ENCODE assay signal across 17 cellular contexts in genomic region chr12:130147875-130148596, GRCh38. TPM values are rescaled to one million over a fixed set of nuclear protein-coding genes. Genes with fewer than 3 reads are reported as not detected.
A peak's percentile ranks its signal among the peaks of the same experiment; 100 is the strongest.
DNase-seq lines count a peak whose midpoint lies in the region; ATAC-seq and TF ChIP-seq lines count a peak whose summit lies in the region.
"Had no signal": no experiment of that assay in that cellular context is flagged by ENCODE, and none has a peak within 500 bp of the region (broad histone marks: within the 10 kb centered on the region; RNA-seq: fewer than 3 reads in every experiment).

No MANE protein-coding gene starts in this region.

- H3K27ac Mint-ChIP-seq in T-helper 17 cell = no peak overlapping the region
- H3K27ac Mint-ChIP-seq: GM23338 had no signal

- H3K4me3 ChIP-seq in HEK293 (ENCODE audit: low read depth, low read length) = no peak overlapping the region
- H3K4me3 ChIP-seq: GM23338 had no signal

- ATAC-seq in esophagus mucosa = peak; percentile 15
- no peak for ATAC-seq in T-helper 17 cell
- ATAC-seq: GM23338 had no signal

- DNase-seq in NCI-H748 (lab: John Stamatoyannopoulos, UW; ENCODE audit: unreplicated experiment) (peak; percentile 59), NCI-H748 treated with DMSO at 0.1 percent for 48 hours (lab: John Stamatoyannopoulos, UW) (no peak), renal cortical epithelial cell (ENCODE audit: low read depth) (peak; percentile 60), GDM1 (lab: John Stamatoyannopoulos, UW) (no peak), T-helper 17 cell (no peak), ecto neural progenitor cell (ENCODE audit: low spot score) (no peak)
- DNase-seq: HCEC 1CT, KG1, NCI-H1092 treated with DMSO at 0.1 percent for 48 hours, NCI-H1436 treated with DMSO at 0.1 percent for 48 hours, NCI-H1930, NCI-H226, NCI-H524 treated with DMSO at 0.1 percent for 48 hours, SHP77 had no signal

- H3K4me3 Mint-ChIP-seq in T-helper 17 cell = no peak overlapping the region
- H3K4me3 Mint-ChIP-seq: GM23338 had no signal

- H3K36me3 Mint-ChIP-seq in T-helper 17 cell (ENCODE audit: low read depth) = no peaks in the 10 kb centered on the region

- H3K36me3 ChIP-seq in HEK293 (ENCODE audit: control insufficient read depth in 2 of 2, insufficient read depth in 1 of 2, low read length in 2 of 2) = peaks cover 0 to 14% of the 10 kb centered on the region in 2 experiments; a peak in 1 of 3 replicates

- H3K27ac ChIP-seq in HEK293 (ENCODE audit: extremely low read depth, low read depth, low read length) = no peak overlapping the region

- H3K4me1 ChIP-seq in HEK293 (ENCODE audit: control insufficient read depth, insufficient read depth, low read length) = no peaks in the 10 kb centered on the region

- peaks cover 4% of the 10 kb centered on the region for H3K27me3 Mint-ChIP-seq in T-helper 17 cell

- TF ChIP-seq CTCF in HEK293 (tag by site-specific recombination; IDR thresholded peaks at IDR 0.05) = no peak

- POLR2A ChIA-PET in HEK293 (lab: Yijun Ruan, JAX) = no interaction called here

- no peaks in the 10 kb centered on the region for H3K9me3 ChIP-seq in HEK293 (ENCODE audit: control insufficient read depth, insufficient read depth, low read depth, low read length)
- H3K9me3 ChIP-seq in T-helper 17 cell (ENCODE audit: control insufficient read depth, low read length, poor library complexity, severe bottlenecking) = no peaks in the 10 kb centered on the region

- CTCF ChIA-PET in HEK293 (lab: Yijun Ruan, JAX) = no interaction called here

- H3K4me1 Mint-ChIP-seq in T-helper 17 cell = no peaks in the 10 kb centered on the region
- H3K4me1 Mint-ChIP-seq: GM23338 had no signal

TF ChIP-seq in HEK293, 187 proteins besides CTCF, POLR2A, EP300 and RAD21:
- TF ChIP-seq SCRT2 (tag by site-specific recombination; IDR thresholded peaks at IDR 0.05) = peak; percentile 78
- TF ChIP-seq YY2 (tag by site-specific recombination; IDR thresholded peaks at IDR 0.05) = no peak
- no peak for TF ChIP-seq ZBTB7A (tag by site-specific recombination; IDR thresholded peaks at IDR 0.05; ENCODE audit: low read depth)
- no peak for TF ChIP-seq ZNF112 (tag by site-specific recombination; IDR thresholded peaks at IDR 0.05)
- TF ChIP-seq SCRT1 (tag by site-specific recombination; IDR thresholded peaks at IDR 0.05; ENCODE audit: borderline replicate concordance) = 0 out of 2 replicates have a peak, but pooled peaks have one; percentile 11

RNA-seq across cellular contexts. Expression of gene FZD10, which starts 14.2 kb away (rescaled TPM):
- total RNA-seq in esophagus mucosa (13.7 TPM), renal cortical epithelial cell (0.05 and 1.0 TPM in 2 replicates), T-helper 17 cell (not detected)

Comparison
In these comparisons a context has a peak if more than half of its experiments do, and no peak if none do; other contexts are left out.
1. DNase-seq: peak in NCI-H748 (single experiment) and renal cortical epithelial cell (single experiment); none in NCI-H748 treated with DMSO at 0.1 percent for 48 hours (single experiment), GDM1 (single experiment), T-helper 17 cell (0 of 3) and ecto neural progenitor cell (single experiment).